Comparison of ENCODE assay signal across 8 cellular contexts in genomic region chr12:51320695-51321320, GRCh38. TPM values are rescaled to one million over a fixed set of nuclear protein-coding genes. Genes with fewer than 3 reads are reported as not detected.
DNase-seq lines count a peak whose midpoint lies in the region; ATAC-seq, FAIRE-seq and TF ChIP-seq lines count a peak whose summit lies in the region.

No MANE protein-coding gene starts in this region.

- no peak overlapping the region for H3K4me2 ChIP-seq in SK-N-SH

- POLR2A ChIA-PET in SK-N-SH (lab: Yijun Ruan, JAX): no interaction called here

- H3K9me2 ChIP-seq in SK-N-SH: no peaks in the 10 kb centered on the region

- no peaks in the 10 kb centered on the region for H4K20me1 ChIP-seq in SK-N-SH (ENCODE audit: insufficient read depth)

- H3K9me3 ChIP-seq in SK-N-SH: no peaks in the 10 kb centered on the region
- H3K9me3 ChIP-seq in thymus (ENCODE audit: control insufficient read depth): no peaks in the 10 kb centered on the region

- H3K4me1 Mint-ChIP-seq in activated naive CD4-positive, alpha-beta T cell treated with anti-CD3 and anti-CD28 coated beads for 36 hours (ENCODE audit: low read depth): peaks cover 75% of the 10 kb centered on the region

- H3K4me3 Mint-ChIP-seq in activated naive CD4-positive, alpha-beta T cell treated with anti-CD3 and anti-CD28 coated beads for 36 hours: peak overlapping the region; percentile 95

- no peaks in the 10 kb centered on the region for H3K79me2 ChIP-seq in SK-N-SH (ENCODE audit: insufficient read depth)

- TF ChIP-seq RAD21 in SK-N-SH (IDR thresholded peaks at IDR 0.05; ENCODE audit: low read length): no peak

- H3K4me3 ChIP-seq in SK-N-SH (ENCODE audit: low read depth in 2 of 2, low read length in 1 of 2) (no peak overlapping the region), fibroblast of mammary gland (ENCODE audit: control insufficient read depth, low read depth, low read length) (no peak overlapping the region), thymus (ENCODE audit: low read length) (peak overlapping the region; percentile 34)

- H2AFZ ChIP-seq in SK-N-SH (ENCODE audit: low read depth): no peak overlapping the region

- intact Hi-C loops in activated naive CD4-positive, alpha-beta T cell treated with anti-CD3 and anti-CD28 coated beads for 36 hours (cut with micrococcal nuclease): loop anchor here (5.0 to 10.0 kb wide), 6 partner anchors 54 to 1574 kb away; partner anchors contain the start of genes ATF1, LARP4 and TFCP2

- DNase-seq in activated naive CD4-positive, alpha-beta T cell treated with anti-CD3 and anti-CD28 coated beads for 36 hours: peak; percentile 41
- DNase-seq in activated naive CD4-positive, alpha-beta T cell (lab: John Stamatoyannopoulos, UW): no peak
- DNase-seq in SK-N-SH (peak; percentile 56), fibroblast of mammary gland (ENCODE audit: low read depth) (peak; percentile 53), NCI-H1105 treated with DMSO at 0.1 percent for 48 hours (lab: John Stamatoyannopoulos, UW) (no peak), HTR-8/SVneo (ENCODE audit: insufficient read length, low spot score) (no peak)

- H3K27me3 Mint-ChIP-seq in activated naive CD4-positive, alpha-beta T cell treated with anti-CD3 and anti-CD28 coated beads for 36 hours (ENCODE audit: low read depth): no peaks in the 10 kb centered on the region

- peaks cover 37% of the 10 kb centered on the region for H3K36me3 Mint-ChIP-seq in activated naive CD4-positive, alpha-beta T cell treated with anti-CD3 and anti-CD28 coated beads for 36 hours (ENCODE audit: low read depth)

- H3K9ac ChIP-seq in SK-N-SH: no peak overlapping the region

- FAIRE-seq in HTR-8/SVneo (lab: Jason Lieb, UNC): no peak

- H3K4me1 ChIP-seq in SK-N-SH (ENCODE audit: control insufficient read depth in 1 of 2, insufficient read depth in 2 of 2, low read depth in 1 of 2, low read length in 1 of 2) (peaks cover 0 to 2% of the 10 kb centered on the region in 2 experiments; a peak in 1 of 4 replicates), thymus (ENCODE audit: control insufficient read depth, insufficient read depth, low read length) (peaks cover 39% of the 10 kb centered on the region)

- H3F3A ChIP-seq in SK-N-SH (replicated peaks; ENCODE audit: insufficient read depth): no peaks in the 10 kb centered on the region

- H3K36me3 ChIP-seq in SK-N-SH (replicated peaks in 1 of 2; ENCODE audit: control insufficient read depth in 1 of 2, insufficient read depth in 2 of 2, low read length in 1 of 2) (no peaks in the 10 kb centered on the region), thymus (ENCODE audit: control insufficient read depth, insufficient read depth) (peaks cover 4% of the 10 kb centered on the region)

- H3K9me3 Mint-ChIP-seq in activated naive CD4-positive, alpha-beta T cell treated with anti-CD3 and anti-CD28 coated beads for 36 hours: peaks cover 2% of the 10 kb centered on the region

- WGBS in SK-N-SH (ENCODE audit: low lambda C conversion rate): 45% methylated on average over 3 of the region's 3 CpGs
- 12% methylated on average over 3 of the region's 3 CpGs for WGBS in thymus

- H3K27ac Mint-ChIP-seq in activated naive CD4-positive, alpha-beta T cell treated with anti-CD3 and anti-CD28 coated beads for 36 hours: peak overlapping the region; percentile 99

- ATAC-seq in HG02610 (IDR thresholded peaks at IDR 0.05; ENCODE audit: unreplicated experiment): no peak

- H3K27ac ChIP-seq in SK-N-SH (ENCODE audit: low read depth in 2 of 2, low read length in 1 of 2) (no peak overlapping the region), thymus (ENCODE audit: low read depth) (peak overlapping the region; percentile 87)

- CTCF ChIA-PET in activated naive CD4-positive, alpha-beta T cell treated with anti-CD3 and anti-CD28 coated beads for 36 hours (lab: Charles Lee): interaction anchor here (0.6 to 3.4 kb wide), 4 partner anchors 17 to 82 kb away, joined by 3 to 19 read pairs (median 6); partner anchors contain the start of gene DAZAP2
- CTCF ChIA-PET in SK-N-SH (lab: Yijun Ruan, JAX): interaction anchor here (2.3 kb wide), 1 partner anchor 20 kb away, joined by 7 read pairs; no protein-coding TSS in a partner anchor

- TF ChIP-seq CTCF in SK-N-SH (IDR thresholded peaks at IDR 0.05) (no peak), fibroblast of mammary gland (conservative IDR thresholded peaks at IDR 0.05; ENCODE audit: control insufficient read depth, insufficient read depth, low read depth, low read length) (no peak)

- TF ChIP-seq EP300 in SK-N-SH (IDR thresholded peaks at IDR 0.05; ENCODE audit: borderline replicate concordance in 1 of 2, low read depth in 1 of 2, low read length in 1 of 2): no peak

- H3K27me3 ChIP-seq in SK-N-SH (ENCODE audit: insufficient read depth) (no peaks in the 10 kb centered on the region), thymus (ENCODE audit: control insufficient read depth, insufficient read depth) (no peaks in the 10 kb centered on the region)

TF ChIP-seq in SK-N-SH, 30 proteins besides CTCF, POLR2A, EP300 and RAD21:
- TF ChIP-seq JUND (IDR thresholded peaks at IDR 0.05) (no peak), TAF1 (IDR thresholded peaks at IDR 0.05; ENCODE audit: borderline replicate concordance, low read depth, low read length) (no peak), IRF3 (IDR thresholded peaks at IDR 0.05; ENCODE audit: low read depth, low read length) (no peak), FOXM1 (IDR thresholded peaks at IDR 0.05; ENCODE audit: low read depth) (no peak), USF2 (IDR thresholded peaks at IDR 0.05; ENCODE audit: borderline replicate concordance, low read depth, low read length) (no peak), RCOR1 (IDR thresholded peaks at IDR 0.05; ENCODE audit: low read length) (no peak), YY1 (IDR thresholded peaks at IDR 0.05; ENCODE audit: low read depth) (no peak), TCF12 (IDR thresholded peaks at IDR 0.05) (no peak), EZH2phosphoT487 (IDR thresholded peaks at IDR 0.05; ENCODE audit: borderline replicate concordance, low read depth) (no peak), NFIC (IDR thresholded peaks at IDR 0.05; ENCODE audit: borderline replicate concordance) (no peak)

RNA-seq across cellular contexts. Expression of gene BIN2, which starts 3.2 kb away (rescaled TPM):
- total RNA-seq in activated naive CD4-positive, alpha-beta T cell treated with anti-CD3 and anti-CD28 coated beads for 36 hours: 10 to 100 TPM; 32.9 to 33.8 TPM
- polyA plus RNA-seq in SK-N-SH (2012; rRNA removed) (not detected in 2 replicates), thymus (57.7 TPM)
- not detected in 2 replicates for polyA plus RNA-seq in SK-N-SH (2012; cell fraction: cytosol; rRNA removed)
- polyA plus RNA-seq in SK-N-SH (2012; cell fraction: nucleus; rRNA removed): not detected in 2 replicates

RNA-seq across cellular contexts. Expression of gene CELA1, which starts 25.7 kb away (rescaled TPM):
- under 1 TPM in 1 of 2 experiments, not detected in 1; 0.29 TPM for total RNA-seq in activated naive CD4-positive, alpha-beta T cell treated with anti-CD3 and anti-CD28 coated beads for 36 hours
- polyA plus RNA-seq in SK-N-SH (2012; rRNA removed) (0.05 TPM in 1 of 2 replicates, not detected in the other), thymus (0.71 TPM)
- polyA plus RNA-seq in SK-N-SH (2012; cell fraction: cytosol; rRNA removed): 0.03 and 0.04 TPM in 2 replicates
- polyA plus RNA-seq in SK-N-SH (2012; cell fraction: nucleus; rRNA removed): not detected in 2 replicates

RNA-seq across cellular contexts. Expression of gene SMAGP, which starts 50.6 kb away (rescaled TPM):
- 1 to 10 TPM in 1 of 2 experiments, under 1 TPM in 1; 0.54 to 1.2 TPM for total RNA-seq in activated naive CD4-positive, alpha-beta T cell treated with anti-CD3 and anti-CD28 coated beads for 36 hours
- 22.6 and 26.3 TPM in 2 replicates for polyA plus RNA-seq in SK-N-SH (2012; rRNA removed)
- 25.2 and 26.0 TPM in 2 replicates for polyA plus RNA-seq in SK-N-SH (2012; cell fraction: cytosol; rRNA removed)
- polyA plus RNA-seq in SK-N-SH (2012; cell fraction: nucleus; rRNA removed): 13.6 and 15.1 TPM in 2 replicates
- polyA plus RNA-seq in thymus: 6.5 TPM

Comparison
In these comparisons a context has a peak if more than half of its experiments do, and no peak if none do; other contexts are left out.
1. DNase-seq: peak in activated naive CD4-positive, alpha-beta T cell treated with anti-CD3 and anti-CD28 coated beads for 36 hours (single experiment), SK-N-SH (single experiment) and fibroblast of mammary gland (single experiment); none in activated naive CD4-positive, alpha-beta T cell (0 of 4), NCI-H1105 treated with DMSO at 0.1 percent for 48 hours (single experiment) and HTR-8/SVneo (single experiment).
2. RNA of gene BIN2, which starts 3.2 kb away (polyA plus RNA-seq): 57.7 TPM in thymus (single experiment); not detected in SK-N-SH; every median in the first group is over 10 times any median in the second.